Comparison of ENCODE assay signal across 11 cellular contexts in the genomic region with DNA sequence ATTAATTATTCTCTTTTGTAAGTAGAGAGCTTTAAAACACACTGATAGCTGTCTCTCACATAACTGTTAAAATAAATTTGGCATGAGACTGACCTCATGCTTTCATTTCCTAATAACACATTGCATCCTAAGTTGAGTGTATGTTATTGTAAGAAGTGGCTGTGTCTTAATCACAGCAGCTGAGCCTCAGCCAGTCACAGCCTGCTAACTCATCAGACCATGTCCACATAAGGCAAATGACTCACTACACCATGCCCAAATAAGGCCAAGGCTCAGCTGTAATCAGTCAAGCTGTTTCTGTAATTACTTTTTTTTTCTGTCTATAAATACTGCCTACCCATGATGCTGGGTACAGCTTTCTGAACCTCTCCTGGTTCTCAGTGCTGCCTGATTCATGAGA.
DNase-seq lines count a peak whose midpoint lies in the region; ATAC-seq and TF ChIP-seq lines count a peak whose summit lies in the region.
"Had no signal": no experiment of that assay in that cellular context is flagged by ENCODE, and none has a peak within 500 bp of the region (broad histone marks: within the 10 kb centered on the region; RNA-seq: fewer than 3 reads in every experiment).

No MANE protein-coding gene starts in this region.

- no peaks in the 10 kb centered on the region for H3K36me3 Mint-ChIP-seq in activated CD4-positive, alpha-beta T cell treated with anti-CD3 and anti-CD28 coated beads, Interleukin-2, amount 10 ng/mL, durations not matched to agents 7 days and 5 days (ENCODE audit: low read depth)
- H3K36me3 Mint-ChIP-seq: CD14-positive monocyte; natural killer cell treated with Interleukin-12 subunit alpha and Interleukin-12 subunit beta and Interleukin-15 and Interleukin-18, amount 100 ng/mL, for 72 hours had no signal

- CTCF ChIA-PET in activated CD4-positive, alpha-beta T cell treated with anti-CD3 and anti-CD28 coated beads, Interleukin-2, amount 10 ng/mL, durations not matched to agents 7 days and 5 days (lab: Charles Lee), result no interaction called here

- H3K27me3 ChIP-seq in BE2C (no peaks in the 10 kb centered on the region), MM.1S (replicated peaks; ENCODE audit: insufficient read depth, low read length) (no peaks in the 10 kb centered on the region), fibroblast of lung (ENCODE audit: control insufficient read depth, insufficient read depth, low read length) (no peaks in the 10 kb centered on the region)
- H3K27me3 ChIP-seq: vagina had no signal

- no peaks in the 10 kb centered on the region for H3K9me2 ChIP-seq in MM.1S (replicated peaks; ENCODE audit: insufficient read depth, low read length)

- H3K27me3 Mint-ChIP-seq in activated CD4-positive, alpha-beta T cell treated with anti-CD3 and anti-CD28 coated beads, Interleukin-2, amount 10 ng/mL, durations not matched to agents 7 days and 5 days, result no peaks in the 10 kb centered on the region
- H3K27me3 Mint-ChIP-seq: natural killer cell treated with Interleukin-12 subunit alpha and Interleukin-12 subunit beta and Interleukin-15 and Interleukin-18, amount 100 ng/mL, for 72 hours had no signal

- no peak overlapping the region for H3K27ac Mint-ChIP-seq in activated CD4-positive, alpha-beta T cell treated with anti-CD3 and anti-CD28 coated beads, Interleukin-2, amount 10 ng/mL, durations not matched to agents 7 days and 5 days
- H3K27ac Mint-ChIP-seq: CD14-positive monocyte; natural killer cell treated with Interleukin-12 subunit alpha and Interleukin-12 subunit beta and Interleukin-15 and Interleukin-18, amount 100 ng/mL, for 72 hours had no signal

- no peaks in the 10 kb centered on the region for H3K4me1 Mint-ChIP-seq in activated CD4-positive, alpha-beta T cell treated with anti-CD3 and anti-CD28 coated beads, Interleukin-2, amount 10 ng/mL, durations not matched to agents 7 days and 5 days
- H3K4me1 Mint-ChIP-seq: CD14-positive monocyte had no signal

- H3K4me3 ChIP-seq in BE2C (ENCODE audit: low read depth, low read length) (no peak overlapping the region), MM.1S (ENCODE audit: low read length) (no peak overlapping the region), fibroblast of lung (replicated peaks in 1 of 4; ENCODE audit: control extremely low read depth in 1 of 4, insufficient read depth in 1 of 4, low read depth in 3 of 4, low read length in 4 of 4) (no peak overlapping the region)
- H3K4me3 ChIP-seq: vagina had no signal

- H3K9ac ChIP-seq in MM.1S (ENCODE audit: low read length), result no peak overlapping the region
- no peak overlapping the region for H3K9ac ChIP-seq in fibroblast of lung (ENCODE audit: insufficient read depth, low read length)

- DNase-seq in BE2C (peak; percentile 20), MM.1S (peak; percentile 76), fibroblast of lung (ENCODE audit: low read depth in 2 of 2) (peak; percentile 60 to 70), SHP77 (lab: John Stamatoyannopoulos, UW) (no peak), NCI-H2029 (lab: John Stamatoyannopoulos, UW) (no peak)
- no peak for DNase-seq in activated CD4-positive, alpha-beta T cell treated with anti-CD3 and anti-CD28 coated beads, Interleukin-2, amount 10 ng/mL, durations not matched to agents 7 days and 5 days

- TF ChIP-seq CTCF in BE2C (IDR thresholded peaks at IDR 0.05; ENCODE audit: low read depth, low read length), result no peak
- TF ChIP-seq CTCF in MM.1S (IDR thresholded peaks at IDR 0.05; ENCODE audit: low read length), result no peak
- TF ChIP-seq CTCF in fibroblast of lung (conservative IDR thresholded peaks at IDR 0.05 in 1 of 2, IDR thresholded peaks at IDR 0.05 in 1 of 2; ENCODE audit: low read depth in 1 of 2, low read length in 2 of 2), result no peak

- H3K4me2 ChIP-seq in MM.1S (ENCODE audit: low read depth, low read length) (no peak overlapping the region), fibroblast of lung (ENCODE audit: extremely low read depth, insufficient read depth, low read length) (no peak overlapping the region)

- H4K20me1 ChIP-seq in MM.1S (ENCODE audit: insufficient read depth, low read length) (no peaks in the 10 kb centered on the region), fibroblast of lung (ENCODE audit: control insufficient read depth, extremely low read depth, insufficient read depth, low read length) (no peaks in the 10 kb centered on the region)

- no peak overlapping the region for H3K4me3 Mint-ChIP-seq in activated CD4-positive, alpha-beta T cell treated with anti-CD3 and anti-CD28 coated beads, Interleukin-2, amount 10 ng/mL, durations not matched to agents 7 days and 5 days
- H3K4me3 Mint-ChIP-seq: CD14-positive monocyte; natural killer cell treated with Interleukin-12 subunit alpha and Interleukin-12 subunit beta and Interleukin-15 and Interleukin-18, amount 100 ng/mL, for 72 hours had no signal

- ATAC-seq in GM21786 (IDR thresholded peaks at IDR 0.05; ENCODE audit: unreplicated experiment) (peak; percentile 45), HG02970 (IDR thresholded peaks at IDR 0.05; ENCODE audit: low FRiP score, unreplicated experiment) (no peak)
- ATAC-seq: natural killer cell treated with Interleukin-12 subunit alpha and Interleukin-12 subunit beta and Interleukin-15 and Interleukin-18, amount 100 ng/mL, for 72 hours had no signal

- H3K36me3 ChIP-seq in BE2C (no peaks in the 10 kb centered on the region), MM.1S (replicated peaks; ENCODE audit: insufficient read depth, low read length) (no peaks in the 10 kb centered on the region), fibroblast of lung (ENCODE audit: control insufficient read depth, insufficient read depth, low read length) (no peaks in the 10 kb centered on the region)
- H3K36me3 ChIP-seq: vagina had no signal

- H3K9me3 ChIP-seq in BE2C (no peaks in the 10 kb centered on the region), MM.1S (replicated peaks; ENCODE audit: insufficient read depth, low read length) (no peaks in the 10 kb centered on the region), fibroblast of lung (ENCODE audit: control insufficient read depth, insufficient read depth, low read depth, low read length) (no peaks in the 10 kb centered on the region)
- H3K9me3 ChIP-seq: vagina had no signal

- H3K9me3 Mint-ChIP-seq in activated CD4-positive, alpha-beta T cell treated with anti-CD3 and anti-CD28 coated beads, Interleukin-2, amount 10 ng/mL, durations not matched to agents 7 days and 5 days, result no peaks in the 10 kb centered on the region

- H3K27ac ChIP-seq in MM.1S (ENCODE audit: low read length) (peak overlapping the region; percentile 53; the same call in 1 of the 2 replicates), fibroblast of lung (ENCODE audit: insufficient read depth, low read length) (no peak overlapping the region)
- H3K27ac ChIP-seq: vagina had no signal

- no peaks in the 10 kb centered on the region for H3F3A ChIP-seq in MM.1S (ENCODE audit: insufficient read depth, low read length)

- H3K4me1 ChIP-seq in BE2C, result no peaks in the 10 kb centered on the region
- H3K4me1 ChIP-seq in MM.1S (ENCODE audit: low read length), result peaks cover 7% of the 10 kb centered on the region; the same call in 1 of the 2 replicates
- H3K4me1 ChIP-seq in fibroblast of lung (ENCODE audit: control insufficient read depth, extremely low read depth, insufficient read depth, low read length), result no peaks in the 10 kb centered on the region
- H3K4me1 ChIP-seq: vagina had no signal

- POLR2A ChIA-PET in activated CD4-positive, alpha-beta T cell treated with anti-CD3 and anti-CD28 coated beads, Interleukin-2, amount 10 ng/mL, durations not matched to agents 7 days and 5 days (lab: Charles Lee), result no interaction called here

- H3K79me2 ChIP-seq in MM.1S (ENCODE audit: low read length) (no peaks in the 10 kb centered on the region), fibroblast of lung (ENCODE audit: control insufficient read depth, insufficient read depth, low read length) (no peaks in the 10 kb centered on the region)

- H2AFZ ChIP-seq in MM.1S (ENCODE audit: low read length) (no peak overlapping the region), fibroblast of lung (ENCODE audit: low read length) (no peak overlapping the region)

Comparison
In these comparisons a context has a peak if more than half of its experiments do, and no peak if none do; other contexts are left out.
1. DNase-seq: peak in BE2C (single experiment), MM.1S (single experiment) and fibroblast of lung (2 of 2); none in activated CD4-positive, alpha-beta T cell treated with anti-CD3 and anti-CD28 coated beads, Interleukin-2, amount 10 ng/mL, durations not matched to agents 7 days and 5 days (single experiment), SHP77 (0 of 2) and NCI-H2029 (single experiment).